In the genomic region with DNA sequence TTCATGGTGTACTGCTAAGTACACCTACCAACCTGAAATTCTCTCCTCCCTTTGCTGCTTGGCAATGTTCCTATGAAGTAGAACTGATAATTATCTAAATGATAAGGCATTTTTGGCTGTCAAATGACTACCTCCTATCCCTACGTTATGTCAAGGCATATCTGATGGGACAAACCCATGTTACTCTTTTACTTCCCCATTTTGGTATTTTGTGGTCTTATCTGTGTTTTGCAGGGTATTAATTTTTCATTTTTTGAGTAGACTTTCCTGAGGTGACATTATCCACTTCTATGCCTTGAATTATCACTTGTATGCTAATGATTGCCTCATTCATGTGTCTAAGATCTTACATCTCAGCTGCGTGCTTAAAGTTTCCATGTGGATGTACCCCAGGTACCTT, we compare ENCODE assay signal across 24 cellular contexts.
DNase-seq lines count a peak whose midpoint lies in the region; ATAC-seq, FAIRE-seq and TF ChIP-seq lines count a peak whose summit lies in the region.
"Had no signal": no experiment of that assay in that cellular context is flagged by ENCODE, and none has a peak within 500 bp of the region (broad histone marks: within the 10 kb centered on the region; RNA-seq: fewer than 3 reads in every experiment).

No MANE protein-coding gene starts in this region.

- in situ Hi-C loops in GM12878 (cut with MboI) = no loop called here

- SMC1A ChIA-PET in GM12878 (lab: Charles Lee; ENCODE audit: uncharacterized antibody, unreplicated experiment) = no interaction called here

- no TSS peak for BruUV-seq in GM12878 (replicated peaks; lab: Mats Ljungman, UMichigan)

- peak; percentile 54 for FAIRE-seq in GM12878 (lab: Jason Lieb, UNC)
- FAIRE-seq: HepG2 had no signal

- CTCF ChIA-PET in GM12878 (lab: Yijun Ruan, JAX) = no interaction called here

- H3K36me3 ChIP-seq in OCI-LY3 (replicated peaks; ENCODE audit: low read depth, low read length) = no peaks in the 10 kb centered on the region
- no peaks in the 10 kb centered on the region for H3K36me3 ChIP-seq in GM12878 (ENCODE audit: control insufficient read depth in 2 of 2, insufficient read depth in 2 of 2, low read length in 1 of 2)
- H3K36me3 ChIP-seq: BLaER1 treated with 17β-estradiol and CSF1 and Interleukin-3, amounts not matched to agents 10 nM and 100 nM; MG63 had no signal

- no peak for TF ChIP-seq POLR2A in GM12878 (IDR thresholded peaks at IDR 0.05; ENCODE audit: low read depth, low read length)

- H3K9ac ChIP-seq in OCI-LY3 (ENCODE audit: low read length) (no peak overlapping the region), GM12878 (ENCODE audit: control insufficient read depth, insufficient read depth, low read length) (no peak overlapping the region)
- H3K9ac ChIP-seq: BLaER1 treated with 17β-estradiol and CSF1 and Interleukin-3, amounts not matched to agents 10 nM and 100 nM; SK-N-SH had no signal

- DNase-seq in CMK (ENCODE audit: low read depth) = peak; percentile 32
- no peak for DNase-seq in GM12878 (ENCODE audit: low read depth, low spot score)
- DNase-seq in EL = no peak
- no peak for DNase-seq in substantia nigra (lab: John Stamatoyannopoulos, UW)
- DNase-seq in foreskin fibroblast = no peak
- DNase-seq: DMS 273 treated with DMSO at 0.1 percent for 48 hours, MG63, NCI-H1417, NCI-H1930, NCI-H2171, NCI-H446, NCI-H69, SK-N-SH, T-helper 1 cell had no signal

- WGBS in GM12878 (ENCODE audit: insufficient coverage, insufficient replicate concordance, low lambda C conversion rate, missing lambda C conversion rate) = 3% methylated on average over 2 of the region's 2 CpGs

- ATAC-seq in GM18868 (IDR thresholded peaks at IDR 0.05; ENCODE audit: unreplicated experiment) (peak; percentile 66), GM12878 (no peak), GM21360 (IDR thresholded peaks at IDR 0.05; ENCODE audit: unreplicated experiment) (no peak)
- ATAC-seq: A549, GM23338, HCT116, HepG2, Panc1, Right ventricle myocardium inferior had no signal

- no peak for TF ChIP-seq EP300 in GM12878 (IDR thresholded peaks at IDR 0.05; ENCODE audit: borderline replicate concordance in 1 of 2, control insufficient read depth in 1 of 2, low read depth in 2 of 2, low read length in 2 of 2)

- H4K20me1 ChIP-seq in OCI-LY3 (ENCODE audit: insufficient read depth, low read length) = no peaks in the 10 kb centered on the region
- H4K20me1 ChIP-seq in GM12878 (ENCODE audit: control insufficient read depth, insufficient read depth) = no peaks in the 10 kb centered on the region
- H4K20me1 ChIP-seq: BLaER1 treated with 17β-estradiol and CSF1 and Interleukin-3, amounts not matched to agents 10 nM and 100 nM had no signal

- H3K9me3 ChIP-seq in OCI-LY3 (ENCODE audit: insufficient read depth, low read length) = no peaks in the 10 kb centered on the region
- H3K9me3 ChIP-seq in GM12878 (replicated peaks; ENCODE audit: control insufficient read depth, insufficient read depth, low read length) = no peaks in the 10 kb centered on the region
- H3K9me3 ChIP-seq: A549; BLaER1 treated with 17β-estradiol and CSF1 and Interleukin-3, amounts not matched to agents 10 nM and 100 nM; MG63; SK-N-SH had no signal

- no peak for TF ChIP-seq RAD21 in GM12878 (IDR thresholded peaks at IDR 0.05; ENCODE audit: insufficient read depth, low read depth, low read length)

- H2AFZ ChIP-seq in OCI-LY3 (ENCODE audit: low read depth, low read length) = no peak overlapping the region
- no peak overlapping the region for H2AFZ ChIP-seq in GM12878 (ENCODE audit: control insufficient read depth, low read depth, low read length)
- H2AFZ ChIP-seq: GM23338 had no signal

- RAD21 ChIA-PET in GM12878 (lab: Charles Lee; ENCODE audit: unreplicated experiment) = no interaction called here

- TF ChIP-seq CTCF in OCI-LY3 (IDR thresholded peaks at IDR 0.05; ENCODE audit: low read depth, low read length) (no peak), GM12878 (IDR thresholded peaks at IDR 0.05 in 2 of 3, conservative IDR thresholded peaks at IDR 0.05 in 1 of 3; ENCODE audit: control insufficient read depth in 2 of 3, extremely low read depth in 1 of 3, insufficient read depth in 1 of 3, low read depth in 3 of 3, low read length in 3 of 3) (no peak), foreskin fibroblast (IDR thresholded peaks at IDR 0.05; ENCODE audit: low read depth, low read length) (no peak)

- H3K27ac ChIP-seq in OCI-LY3 (ENCODE audit: low read length) (no peak overlapping the region), GM12878 (ENCODE audit: control insufficient read depth, insufficient read depth) (no peak overlapping the region), substantia nigra (ENCODE audit: low read depth, low read length, poor library complexity, severe bottlenecking) (no peak overlapping the region)
- H3K27ac ChIP-seq: A549; BLaER1 treated with 17β-estradiol and CSF1 and Interleukin-3, amounts not matched to agents 10 nM and 100 nM had no signal

- H3K4me2 ChIP-seq in OCI-LY3 (ENCODE audit: low read length) = 0 out of 2 replicates have a peak overlapping the region, but pooled peaks have one; percentile 0
- H3K4me2 ChIP-seq in GM12878 (ENCODE audit: control insufficient read depth, insufficient read depth) = no peak overlapping the region
- H3K4me2 ChIP-seq: A549; BLaER1 treated with 17β-estradiol and CSF1 and Interleukin-3, amounts not matched to agents 10 nM and 100 nM; GM23338; SK-N-SH had no signal

- POLR2A ChIA-PET in GM12878 (lab: Charles Lee) = no interaction called here

- H3K79me2 ChIP-seq in OCI-LY3 (ENCODE audit: low read length) = no peaks in the 10 kb centered on the region
- H3K79me2 ChIP-seq in GM12878 (ENCODE audit: control insufficient read depth, insufficient read depth, low read length) = no peaks in the 10 kb centered on the region

- H3K4me3 ChIP-seq in OCI-LY3 (ENCODE audit: low read length) (no peak overlapping the region), GM12878 (no peak overlapping the region), foreskin fibroblast (ENCODE audit: low read depth in 1 of 2, low read length in 2 of 2) (no peak overlapping the region)
- H3K4me3 ChIP-seq: A549; BLaER1 treated with 17β-estradiol and CSF1 and Interleukin-3, amounts not matched to agents 10 nM and 100 nM; GM23338; MG63 had no signal

- no peaks in the 10 kb centered on the region for H3K27me3 ChIP-seq in OCI-LY3 (ENCODE audit: low read depth, low read length)
- H3K27me3 ChIP-seq in GM12878 (replicated peaks in 1 of 2; ENCODE audit: control insufficient read depth in 2 of 2, insufficient read depth in 2 of 2, low read length in 1 of 2) = no peaks in the 10 kb centered on the region
- H3K27me3 ChIP-seq: BLaER1 treated with 17β-estradiol and CSF1 and Interleukin-3, amounts not matched to agents 10 nM and 100 nM; MG63 had no signal

- peaks cover 7% of the 10 kb centered on the region for H3K4me1 ChIP-seq in OCI-LY3 (ENCODE audit: low read length)
- no peaks in the 10 kb centered on the region for H3K4me1 ChIP-seq in GM12878 (ENCODE audit: control insufficient read depth, insufficient read depth, low read length)
- H3K4me1 ChIP-seq: A549; BLaER1 treated with 17β-estradiol and CSF1 and Interleukin-3, amounts not matched to agents 10 nM and 100 nM had no signal

- intact Hi-C loops in GM12878 (cut with micrococcal nuclease; ENCODE audit: unreplicated experiment) = no loop called here

TF ChIP-seq in GM12878, 131 proteins besides CTCF, POLR2A, EP300 and RAD21 (continues in another document):
- TF ChIP-seq, protein P1, sequence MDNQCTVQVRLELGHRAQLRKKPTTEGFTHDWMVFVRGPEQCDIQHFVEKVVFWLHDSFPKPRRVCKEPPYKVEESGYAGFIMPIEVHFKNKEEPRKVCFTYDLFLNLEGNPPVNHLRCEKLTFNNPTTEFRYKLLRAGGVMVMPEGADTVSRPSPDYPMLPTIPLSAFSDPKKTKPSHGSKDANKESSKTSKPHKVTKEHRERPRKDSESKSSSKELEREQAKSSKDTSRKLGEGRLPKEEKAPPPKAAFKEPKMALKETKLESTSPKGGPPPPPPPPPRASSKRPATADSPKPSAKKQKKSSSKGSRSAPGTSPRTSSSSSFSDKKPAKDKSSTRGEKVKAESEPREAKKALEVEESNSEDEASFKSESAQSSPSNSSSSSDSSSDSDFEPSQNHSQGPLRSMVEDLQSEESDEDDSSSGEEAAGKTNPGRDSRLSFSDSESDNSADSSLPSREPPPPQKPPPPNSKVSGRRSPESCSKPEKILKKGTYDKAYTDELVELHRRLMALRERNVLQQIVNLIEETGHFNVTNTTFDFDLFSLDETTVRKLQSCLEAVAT (IDR thresholded peaks at IDR 0.05) = no peak
- TF ChIP-seq NKRF (conservative IDR thresholded peaks at IDR 0.05) (no peak), KAT2A (conservative IDR thresholded peaks at IDR 0.05; ENCODE audit: control insufficient read depth, low read depth, low read length) (no peak)
- TF ChIP-seq, protein P2, sequence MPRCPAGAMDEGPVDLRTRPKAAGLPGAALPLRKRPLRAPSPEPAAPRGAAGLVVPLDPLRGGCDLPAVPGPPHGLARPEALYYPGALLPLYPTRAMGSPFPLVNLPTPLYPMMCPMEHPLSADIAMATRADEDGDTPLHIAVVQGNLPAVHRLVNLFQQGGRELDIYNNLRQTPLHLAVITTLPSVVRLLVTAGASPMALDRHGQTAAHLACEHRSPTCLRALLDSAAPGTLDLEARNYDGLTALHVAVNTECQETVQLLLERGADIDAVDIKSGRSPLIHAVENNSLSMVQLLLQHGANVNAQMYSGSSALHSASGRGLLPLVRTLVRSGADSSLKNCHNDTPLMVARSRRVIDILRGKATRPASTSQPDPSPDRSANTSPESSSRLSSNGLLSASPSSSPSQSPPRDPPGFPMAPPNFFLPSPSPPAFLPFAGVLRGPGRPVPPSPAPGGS (IDR thresholded peaks at IDR 0.05; ENCODE audit: borderline replicate concordance, insufficient read depth, low read depth, low read length, poor library complexity, severe bottlenecking) = no peak
- TF ChIP-seq, protein P3, sequence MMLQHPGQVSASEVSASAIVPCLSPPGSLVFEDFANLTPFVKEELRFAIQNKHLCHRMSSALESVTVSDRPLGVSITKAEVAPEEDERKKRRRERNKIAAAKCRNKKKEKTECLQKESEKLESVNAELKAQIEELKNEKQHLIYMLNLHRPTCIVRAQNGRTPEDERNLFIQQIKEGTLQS (IDR thresholded peaks at IDR 0.05; ENCODE audit: borderline replicate concordance, extremely low read depth, low read depth, low read length) = no peak
